Comparison of ENCODE assay signal across 7 cellular contexts in genomic region chr9:104800068-104800785, GRCh38.
"Had no signal": no experiment of that assay in that cellular context is flagged by ENCODE, and none has a peak within 500 bp of the region (broad histone marks: within the 10 kb centered on the region; RNA-seq: fewer than 3 reads in every experiment).

No MANE protein-coding gene starts in this region.

- H3K4me3 ChIP-seq: GM23338 had no signal

- H3K4me1 Mint-ChIP-seq: GM23338, H9 had no signal

- H3K27ac ChIP-seq: HL-60, KMS-11 had no signal

- ATAC-seq: GM23338 had no signal

- H3K27ac Mint-ChIP-seq: GM23338, H9 had no signal

- H3K4me3 Mint-ChIP-seq: GM23338, H9 had no signal

- DNase-seq: H9, HCEC 1CT, IMR-90, KBM-7 had no signal

- H3K9me3 Mint-ChIP-seq: GM23338, H9 had no signal
